ENCODE assay signal across 31 cellular contexts in the genomic region with DNA sequence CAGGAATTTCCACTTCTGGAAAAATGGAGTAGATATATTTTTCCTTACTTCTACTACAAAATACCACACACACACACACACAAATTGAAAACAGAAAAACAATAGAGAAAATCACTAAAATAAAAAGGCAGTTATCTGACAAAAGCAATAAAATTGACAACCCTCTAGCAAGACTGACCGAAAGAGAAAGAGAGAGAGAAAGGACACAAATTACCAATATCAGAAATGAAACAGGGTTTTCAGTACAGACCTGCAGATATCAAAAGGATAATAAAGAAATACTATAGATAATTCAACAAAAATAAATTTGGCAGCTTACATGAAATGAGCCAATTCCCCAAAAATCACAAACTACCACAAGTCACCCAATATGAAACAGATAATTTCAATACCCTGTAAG.
"Had no signal": no experiment of that assay in that cellular context is flagged by ENCODE, and none has a peak within 500 bp of the region (broad histone marks: within the 10 kb centered on the region; RNA-seq: fewer than 3 reads in every experiment).

No MANE protein-coding gene starts in this region.

- H3K4me1 Mint-ChIP-seq: activated CD4-positive, alpha-beta memory T cell treated with anti-CD3 and anti-CD28 coated beads, Interleukin-2, amount 10 ng/mL, durations not matched to agents 7 days and 5 days; activated CD4-positive, alpha-beta T cell treated with anti-CD3 and anti-CD28 coated beads, Interleukin-2, amount 10 ng/mL, durations not matched to agents 7 days and 5 days; central memory CD8-positive, alpha-beta T cell had no signal

- H3K4me3 ChIP-seq: coronary artery, dorsolateral prefrontal cortex, heart left ventricle had no signal

- H3K4me3 Mint-ChIP-seq: activated CD4-positive, alpha-beta memory T cell treated with anti-CD3 and anti-CD28 coated beads, Interleukin-2, amount 10 ng/mL, durations not matched to agents 7 days and 5 days; activated CD4-positive, alpha-beta T cell treated with anti-CD3 and anti-CD28 coated beads, Interleukin-2, amount 10 ng/mL, durations not matched to agents 7 days and 5 days; activated naive CD8-positive, alpha-beta T cell; activated T-cell treated with anti-CD3 and anti-CD28 coated beads, Interleukin-2, amount 50 U/mL, for 24 hours; activated T-cell treated with anti-CD3 and anti-CD28 coated beads, Interleukin-2, amount 50 U/mL, for 72 hours; central memory CD8-positive, alpha-beta T cell; dendritic cell treated with granulocyte-macrophage colony-stimulating factor and Interleukin-4, amounts not matched to agents 40 ng/mL and 50 ng/mL, for 4 days; endodermal cell; WTC11 had no signal

- H3K27ac Mint-ChIP-seq: activated CD4-positive, alpha-beta memory T cell treated with anti-CD3 and anti-CD28 coated beads, Interleukin-2, amount 10 ng/mL, durations not matched to agents 7 days and 5 days; activated CD4-positive, alpha-beta T cell treated with anti-CD3 and anti-CD28 coated beads, Interleukin-2, amount 10 ng/mL, durations not matched to agents 7 days and 5 days; activated naive CD8-positive, alpha-beta T cell; activated T-cell treated with anti-CD3 and anti-CD28 coated beads, Interleukin-2, amount 50 U/mL, for 24 hours; activated T-cell treated with anti-CD3 and anti-CD28 coated beads, Interleukin-2, amount 50 U/mL, for 72 hours; dendritic cell treated with granulocyte-macrophage colony-stimulating factor and Interleukin-4, amounts not matched to agents 40 ng/mL and 50 ng/mL, for 4 days; endodermal cell; WTC11 had no signal

- H3K27ac ChIP-seq: brain microvascular endothelial cell, coronary artery, dorsolateral prefrontal cortex, heart left ventricle, VCaP had no signal

- FAIRE-seq: astrocyte, bronchial epithelial cell, frontal cortex had no signal

- H3K36me3 ChIP-seq: brain microvascular endothelial cell, heart left ventricle had no signal

- DNase-seq: activated CD4-positive, alpha-beta memory T cell treated with anti-CD3 and anti-CD28 coated beads, Interleukin-2, amount 10 ng/mL, durations not matched to agents 7 days and 5 days; activated CD4-positive, alpha-beta T cell treated with anti-CD3 and anti-CD28 coated beads for 1 hour; activated CD4-positive, alpha-beta T cell treated with anti-CD3 and anti-CD28 coated beads for 4 hours; activated CD4-positive, alpha-beta T cell treated with anti-CD3 and anti-CD28 coated beads, Interleukin-2, amount 10 ng/mL, durations not matched to agents 7 days and 5 days; activated CD4-positive, alpha-beta T cell treated with anti-CD3 and anti-CD28 coated beads, Interleukin-2, amount 50 U/mL, for 4 hours; activated CD8-positive, alpha-beta memory T cell treated with anti-CD3 and anti-CD28 coated beads, Interleukin-2, amount 50 U/mL, for 48 hours; activated gamma-delta T cell; activated naive CD4-positive, alpha-beta T cell; activated naive CD4-positive, alpha-beta T cell treated with anti-CD3 and anti-CD28 coated beads, Interleukin-2, amount 50 U/mL, for 16 hours; activated T-cell treated with anti-CD3 and anti-CD28 coated beads for 4 hours; activated T-cell treated with anti-CD3 and anti-CD28 coated beads, Interleukin-2, amount 50 U/mL, for 24 hours; activated T-cell treated with anti-CD3 and anti-CD28 coated beads, Interleukin-2, amount 50 U/mL, for 72 hours; amniotic stem cell; anterior cingulate cortex; brain microvascular endothelial cell; dorsolateral prefrontal cortex; effector memory CD4-positive, alpha-beta T cell; endodermal cell; foreskin fibroblast; heart left ventricle; hypothalamus had no signal

- H3K4me1 ChIP-seq: heart left ventricle had no signal

- H3K36me3 Mint-ChIP-seq: WTC11 had no signal

- ATAC-seq: activated T-cell treated with anti-CD3 and anti-CD28 coated beads, Interleukin-2, amount 50 U/mL, for 72 hours; esophagus mucosa; heart left ventricle; WTC11 had no signal

- H3K9me3 ChIP-seq: heart left ventricle had no signal

- H3K9me3 Mint-ChIP-seq: activated CD4-positive, alpha-beta memory T cell treated with anti-CD3 and anti-CD28 coated beads, Interleukin-2, amount 10 ng/mL, durations not matched to agents 7 days and 5 days; activated CD4-positive, alpha-beta T cell treated with anti-CD3 and anti-CD28 coated beads, Interleukin-2, amount 10 ng/mL, durations not matched to agents 7 days and 5 days; activated T-cell treated with anti-CD3 and anti-CD28 coated beads, Interleukin-2, amount 50 U/mL, for 24 hours; activated T-cell treated with anti-CD3 and anti-CD28 coated beads, Interleukin-2, amount 50 U/mL, for 72 hours; central memory CD8-positive, alpha-beta T cell; endodermal cell had no signal

- H3K27me3 ChIP-seq: brain microvascular endothelial cell, heart left ventricle had no signal
